In genomic region chr1:17434591-17434990, GRCh38 we compare ENCODE assay signal across 15 cellular contexts. TPM values are rescaled to one million over a fixed set of nuclear protein-coding genes. Genes with fewer than 3 reads are reported as not detected.
DNase-seq lines count a peak whose midpoint lies in the region; ATAC-seq and TF ChIP-seq lines count a peak whose summit lies in the region.
"Had no signal": no experiment of that assay in that cellular context is flagged by ENCODE, and none has a peak within 500 bp of the region (broad histone marks: within the 10 kb centered on the region; RNA-seq: fewer than 3 reads in every experiment).

No MANE protein-coding gene starts in this region.

- H4K20me1 ChIP-seq in H9 (ENCODE audit: control insufficient read depth, insufficient read depth, insufficient read length) = no peaks in the 10 kb centered on the region

- H3K4me2 ChIP-seq in H9 (ENCODE audit: insufficient read depth, insufficient read length, low read length) = peak overlapping the region; percentile 49

- H3T11ph ChIP-seq in H9 (ENCODE audit: low read length) = no peak overlapping the region

- H3K4me3 ChIP-seq in naive thymus-derived CD4-positive, alpha-beta T cell (ENCODE audit: low read length) = no peak overlapping the region
- no peak overlapping the region for H3K4me3 ChIP-seq in spleen

- TF ChIP-seq CTCF in CD14-positive monocyte (IDR thresholded peaks at IDR 0.05) (no peak), H9 (conservative IDR thresholded peaks at IDR 0.05) (no peak), spleen (IDR thresholded peaks at IDR 0.05 in 8 of 11, conservative IDR thresholded peaks at IDR 0.05 in 3 of 11) (no peak)

- peak overlapping the region in 6 of 7 donors; percentile 9 to 96 (median 62) for H3K27ac Mint-ChIP-seq in CD14-positive monocyte
- H3K27ac Mint-ChIP-seq in H9 = peak overlapping the region; percentile 71 to 96 (median 81)
- peak overlapping the region; percentile 75 for H3K27ac Mint-ChIP-seq in activated naive CD8-positive, alpha-beta T cell treated with anti-CD3 and anti-CD28 coated beads for 36 hours
- peak overlapping the region in 6 of 9 donors; percentile 21 to 86 (median 56) for H3K27ac Mint-ChIP-seq in naive thymus-derived CD4-positive, alpha-beta T cell
- H3K27ac Mint-ChIP-seq in activated CD4-positive, alpha-beta memory T cell treated with anti-CD3 and anti-CD28 coated beads for 36 hours = no peak overlapping the region

- H3K14ac ChIP-seq in H9 (ENCODE audit: insufficient read depth, low read length) = no peak overlapping the region

- POLR2A ChIA-PET in naive thymus-derived CD4-positive, alpha-beta T cell (lab: Charles Lee) = no interaction called here
- POLR2A ChIA-PET in activated CD4-positive, alpha-beta memory T cell treated with anti-CD3 and anti-CD28 coated beads for 36 hours (lab: Charles Lee) = no interaction called here

- H3K27me3 ChIP-seq in H9 (ENCODE audit: insufficient read depth, low read length) (no peaks in the 10 kb centered on the region), spleen (replicated peaks in 1 of 7) (no peaks in the 10 kb centered on the region)
- no peaks in the 10 kb centered on the region for H3K27me3 ChIP-seq in naive thymus-derived CD4-positive, alpha-beta T cell (ENCODE audit: control insufficient read depth in 2 of 2, insufficient read depth in 2 of 2, low read length in 2 of 2)
- H3K27me3 ChIP-seq: neutrophil had no signal

- H2AFZ ChIP-seq in H9 (ENCODE audit: low read length) = no peak overlapping the region

- H3K23me2 ChIP-seq in H9 (ENCODE audit: insufficient read length, low read depth, low read length, poor library complexity, severe bottlenecking) = peaks cover 13% of the 10 kb centered on the region

- DNase-seq in CD14-positive monocyte (ENCODE audit: low spot score) (no peak), H9 (peak; percentile 57), OCI-M1 (lab: John Stamatoyannopoulos, UW) (no peak), spleen (no peak)
- DNase-seq in activated naive CD8-positive, alpha-beta T cell treated with anti-CD3 and anti-CD28 coated beads for 36 hours = no peak
- DNase-seq in naive thymus-derived CD4-positive, alpha-beta T cell = no peak
- no peak for DNase-seq in stimulated activated naive CD4-positive, alpha-beta T cell (lab: John Stamatoyannopoulos, UW)
- DNase-seq in activated CD4-positive, alpha-beta memory T cell treated with anti-CD3 and anti-CD28 coated beads for 36 hours = no peak
- DNase-seq: activated CD4-positive, alpha-beta T cell treated with anti-CD3 and anti-CD28 coated beads, Interleukin-2, amount 50 U/mL, for 1 hour; activated T-cell treated with anti-CD3 and anti-CD28 coated beads, Interleukin-2, amount 50 U/mL, for 72 hours; foreskin fibroblast; NCI-H1694 treated with DMSO at 0.1 percent for 48 hours; NCI-H510A treated with DMSO at 0.1 percent for 48 hours; T-helper 9 cell had no signal

- H3K9me3 Mint-ChIP-seq in CD14-positive monocyte = peaks cover 0 to 2% (median 0%) of the 10 kb centered on the region in 7 donors
- peaks cover 2 to 3% of the 10 kb centered on the region in 2 experiments; a peak in 3 of 5 replicates for H3K9me3 Mint-ChIP-seq in H9
- H3K9me3 Mint-ChIP-seq in activated naive CD8-positive, alpha-beta T cell treated with anti-CD3 and anti-CD28 coated beads for 36 hours = no peaks in the 10 kb centered on the region
- H3K9me3 Mint-ChIP-seq in naive thymus-derived CD4-positive, alpha-beta T cell = no peaks in the 10 kb centered on the region
- no peaks in the 10 kb centered on the region for H3K9me3 Mint-ChIP-seq in activated CD4-positive, alpha-beta memory T cell treated with anti-CD3 and anti-CD28 coated beads for 36 hours
- H3K9me3 Mint-ChIP-seq: activated T-cell treated with anti-CD3 and anti-CD28 coated beads, Interleukin-2, amount 50 U/mL, for 72 hours had no signal

- H3K56ac ChIP-seq in H9 (ENCODE audit: insufficient read length, low read depth, low read length) = no peak overlapping the region

- H3K4me1 Mint-ChIP-seq in CD14-positive monocyte = peaks cover 62% of the 10 kb centered on the region
- peaks cover 52 to 61% of the 10 kb centered on the region in 2 experiments for H3K4me1 Mint-ChIP-seq in H9
- H3K4me1 Mint-ChIP-seq in activated naive CD8-positive, alpha-beta T cell treated with anti-CD3 and anti-CD28 coated beads for 36 hours = peaks cover 49% of the 10 kb centered on the region
- H3K4me1 Mint-ChIP-seq in naive thymus-derived CD4-positive, alpha-beta T cell = peaks cover 23 to 58% (median 52%) of the 10 kb centered on the region in 7 donors
- H3K4me1 Mint-ChIP-seq in activated CD4-positive, alpha-beta memory T cell treated with anti-CD3 and anti-CD28 coated beads for 36 hours (ENCODE audit: low read depth) = peaks cover 44% of the 10 kb centered on the region

- peaks cover 54% of the 10 kb centered on the region for H3K79me2 ChIP-seq in H9 (ENCODE audit: insufficient read depth, low read length)

- no peak overlapping the region for H3K9ac ChIP-seq in H9 (ENCODE audit: extremely low read depth, insufficient read length, low read length)

- no peaks in the 10 kb centered on the region for H3K79me1 ChIP-seq in H9 (ENCODE audit: insufficient read depth, low read depth, low read length, poor library complexity, severe bottlenecking)

- TF ChIP-seq POLR2A in spleen (IDR thresholded peaks at IDR 0.05) = no peak

- H2BK12ac ChIP-seq in H9 (ENCODE audit: insufficient read length, low read depth, low read length) = no peak overlapping the region

- H2AK5ac ChIP-seq in H9 (ENCODE audit: insufficient read length, low read length) = no peak overlapping the region

- H4K5ac ChIP-seq in H9 (ENCODE audit: insufficient read length, low read depth, low read length) = no peak overlapping the region

- no peak for ATAC-seq in naive thymus-derived CD4-positive, alpha-beta T cell
- ATAC-seq: activated T-cell treated with anti-CD3 and anti-CD28 coated beads, Interleukin-2, amount 50 U/mL, for 72 hours had no signal

- no peak overlapping the region for H3K18ac ChIP-seq in H9 (ENCODE audit: insufficient read length, low read depth, low read length)

- CTCF ChIA-PET in naive thymus-derived CD4-positive, alpha-beta T cell (lab: Charles Lee) = interaction anchor here (1.2 kb wide), 1 partner anchor 18 kb away, joined by 3 read pairs; no protein-coding TSS in a partner anchor
- CTCF ChIA-PET in activated CD4-positive, alpha-beta memory T cell treated with anti-CD3 and anti-CD28 coated beads for 36 hours (lab: Charles Lee) = interaction anchor here (0.6 to 1.5 kb wide), 2 partner anchors 14 to 17 kb away, joined by 4 read pairs; no protein-coding TSS in a partner anchor

- H3K27me3 Mint-ChIP-seq in CD14-positive monocyte (ENCODE audit: low read depth in 3 of 3) (no peaks in the 10 kb centered on the region), H9 (ENCODE audit: low read depth) (no peaks in the 10 kb centered on the region)
- H3K27me3 Mint-ChIP-seq in activated naive CD8-positive, alpha-beta T cell treated with anti-CD3 and anti-CD28 coated beads for 36 hours = no peaks in the 10 kb centered on the region
- no peaks in the 10 kb centered on the region for H3K27me3 Mint-ChIP-seq in naive thymus-derived CD4-positive, alpha-beta T cell
- no peaks in the 10 kb centered on the region for H3K27me3 Mint-ChIP-seq in activated CD4-positive, alpha-beta memory T cell treated with anti-CD3 and anti-CD28 coated beads for 36 hours

- H2BK15ac ChIP-seq in H9 (ENCODE audit: low read depth, low read length) = no peak overlapping the region

- H3K4me1 ChIP-seq in H9 (ENCODE audit: insufficient read depth, low read length) (peaks cover 26% of the 10 kb centered on the region; the same call in 1 of the 2 replicates), spleen (peaks cover 36 to 83% (median 69%) of the 10 kb centered on the region in 6 donors)
- H3K4me1 ChIP-seq in naive thymus-derived CD4-positive, alpha-beta T cell (ENCODE audit: control insufficient read depth in 2 of 2, insufficient read depth in 2 of 2, low read length in 2 of 2) = peaks cover 8 to 11% of the 10 kb centered on the region in 2 donors

- H2BK20ac ChIP-seq in H9 (ENCODE audit: low read depth, low read length, poor library complexity, severe bottlenecking) = no peak overlapping the region

- intact Hi-C loops in CD14-positive monocyte (cut with micrococcal nuclease) = loop anchor here (10.0 kb wide), 1 partner anchor 200 kb away; no protein-coding TSS in a partner anchor
- intact Hi-C loops in naive thymus-derived CD4-positive, alpha-beta T cell (cut with micrococcal nuclease) = no loop called here
- intact Hi-C loops in activated CD4-positive, alpha-beta memory T cell treated with anti-CD3 and anti-CD28 coated beads for 36 hours (cut with micrococcal nuclease) = no loop called here
- intact Hi-C loops in spleen (cut with DNase I; ENCODE audit: low total_unique reads) = no loop called here

- no peak overlapping the region for H2BK120ac ChIP-seq in H9 (ENCODE audit: low read depth, low read length, poor library complexity, severe bottlenecking)

- H2BK5ac ChIP-seq in H9 (ENCODE audit: insufficient read length, low read length) = no peak overlapping the region

- no CpG with 5 or more reads among the region's 9 CpGs for WGBS in H9 (ENCODE audit: extremely low coverage, insufficient read length, low lambda C conversion rate)
- WGBS in spleen, 5 donors = 71 to 86% (median 77%) methylated on average over 9 of the region's 9 CpGs

- no peak overlapping the region for H4K8ac ChIP-seq in H9 (replicated peaks; ENCODE audit: insufficient read length, low read depth, low read length)

- H3K9me3 ChIP-seq in H9 (ENCODE audit: control insufficient read depth, low read depth, low read length) (no peaks in the 10 kb centered on the region), spleen (no peaks in the 10 kb centered on the region)
- H3K9me3 ChIP-seq in naive thymus-derived CD4-positive, alpha-beta T cell (ENCODE audit: control insufficient read depth in 2 of 3, low read length in 3 of 3) = no peaks in the 10 kb centered on the region
- H3K9me3 ChIP-seq: neutrophil had no signal

- no peak overlapping the region for H3K23ac ChIP-seq in H9 (ENCODE audit: insufficient read length, low read depth, low read length)

- H3K4ac ChIP-seq in H9 (ENCODE audit: low read depth, low read length) = no peak overlapping the region

- no peak overlapping the region for H3K4me3 Mint-ChIP-seq in CD14-positive monocyte
- H3K4me3 Mint-ChIP-seq in H9 = peak overlapping the region; percentile 54 to 84
- H3K4me3 Mint-ChIP-seq in activated naive CD8-positive, alpha-beta T cell treated with anti-CD3 and anti-CD28 coated beads for 36 hours = peak overlapping the region; percentile 20
- H3K4me3 Mint-ChIP-seq in naive thymus-derived CD4-positive, alpha-beta T cell = peak overlapping the region in 2 of 10 donors; percentile 10 to 68
- no peak overlapping the region for H3K4me3 Mint-ChIP-seq in activated CD4-positive, alpha-beta memory T cell treated with anti-CD3 and anti-CD28 coated beads for 36 hours

- H3K36me3 Mint-ChIP-seq in CD14-positive monocyte (peaks cover 21 to 41% of the 10 kb centered on the region in 2 donors), H9 (ENCODE audit: insufficient read depth in 1 of 3, low read depth in 3 of 3) (peaks cover 56 to 71% (median 62%) of the 10 kb centered on the region in 3 experiments; a peak in 6 of 7 replicates)
- H3K36me3 Mint-ChIP-seq in activated naive CD8-positive, alpha-beta T cell treated with anti-CD3 and anti-CD28 coated beads for 36 hours = peaks cover 65% of the 10 kb centered on the region
- H3K36me3 Mint-ChIP-seq in naive thymus-derived CD4-positive, alpha-beta T cell = peaks cover 0 to 13% (median 0%) of the 10 kb centered on the region in 5 donors
- H3K36me3 Mint-ChIP-seq in activated CD4-positive, alpha-beta memory T cell treated with anti-CD3 and anti-CD28 coated beads for 36 hours = peaks cover 35% of the 10 kb centered on the region

- peaks cover 0 to 39% (median 0%) of the 10 kb centered on the region in 3 experiments for H3K36me3 ChIP-seq in naive thymus-derived CD4-positive, alpha-beta T cell (ENCODE audit: control insufficient read depth in 2 of 3, insufficient read depth in 3 of 3, low read length in 3 of 3)
- H3K36me3 ChIP-seq in spleen = peaks cover 0 to 58% (median 4%) of the 10 kb centered on the region in 6 donors
- H3K36me3 ChIP-seq: neutrophil had no signal

- H3K27ac ChIP-seq in H9 (ENCODE audit: insufficient read length, low read depth, low read length) (peak overlapping the region; percentile 44), spleen (peak overlapping the region in 1 of 8 donors; percentile 1)
- H3K27ac ChIP-seq in naive thymus-derived CD4-positive, alpha-beta T cell (ENCODE audit: low read depth, low read length) = no peak overlapping the region
- H3K27ac ChIP-seq: neutrophil had no signal

- no peak overlapping the region for H4K91ac ChIP-seq in H9 (ENCODE audit: insufficient read length, low read depth, low read length)

RNA-seq across cellular contexts. Expression of gene RCC2, which starts 4.9 kb away (rescaled TPM):
- polyA plus RNA-seq in CD14-positive monocyte = 10 to 100 TPM; 22.3 to 40.9 TPM
- 473 and 474 TPM in 2 replicates for total RNA-seq in H9 (2021)
- 100 to 1,000 TPM; 192 to 196 TPM for total RNA-seq in activated naive CD8-positive, alpha-beta T cell treated with anti-CD3 and anti-CD28 coated beads for 36 hours
- 100 to 1,000 TPM in 1 of 5 experiments, 10 to 100 TPM in 4; 42.1 to 130 (median 46.0) TPM for total RNA-seq in naive thymus-derived CD4-positive, alpha-beta T cell
- 10 to 100 TPM; 12.0 to 21.7 TPM for polyA plus RNA-seq in naive thymus-derived CD4-positive, alpha-beta T cell
- 10 to 100 TPM; 90.6 to 91.0 TPM for total RNA-seq in activated CD4-positive, alpha-beta memory T cell treated with anti-CD3 and anti-CD28 coated beads for 36 hours
- 10 to 100 TPM; 54.2 to 69.1 (median 62.2) TPM for total RNA-seq in spleen
- polyA plus RNA-seq in spleen = 10 to 100 TPM; 46.2 to 52.5 (median 51.9) TPM

Comparison
In these comparisons a context has a peak if more than half of its experiments do, and no peak if none do; other contexts are left out.
1. H3K4me3 Mint-ChIP-seq: peak in H9 (2 of 2) and activated naive CD8-positive, alpha-beta T cell treated with anti-CD3 and anti-CD28 coated beads for 36 hours (single experiment); none in CD14-positive monocyte (0 of 2) and activated CD4-positive, alpha-beta memory T cell treated with anti-CD3 and anti-CD28 coated beads for 36 hours (single experiment).
2. intact Hi-C loops: an anchor here in CD14-positive monocyte (10.0 kb wide); none called in naive thymus-derived CD4-positive, alpha-beta T cell, activated CD4-positive, alpha-beta memory T cell treated with anti-CD3 and anti-CD28 coated beads for 36 hours and spleen.